9 cellular contexts compared by ENCODE assay signal in genomic region chr10:93438796-93439253, GRCh38.
DNase-seq lines count a peak whose midpoint lies in the region; ATAC-seq and TF ChIP-seq lines count a peak whose summit lies in the region.
"Had no signal": no experiment of that assay in that cellular context is flagged by ENCODE, and none has a peak within 500 bp of the region (broad histone marks: within the 10 kb centered on the region; RNA-seq: fewer than 3 reads in every experiment).

No MANE protein-coding gene starts in this region.

- H3F3A ChIP-seq in MM.1S (ENCODE audit: insufficient read depth, low read length), result no peaks in the 10 kb centered on the region

- H3K36me3 ChIP-seq in muscle layer of duodenum (ENCODE audit: control insufficient read depth in 1 of 2, insufficient read depth in 2 of 2, low read length in 2 of 2), result peaks cover 6 to 20% of the 10 kb centered on the region in 2 donors
- no peaks in the 10 kb centered on the region for H3K36me3 ChIP-seq in MM.1S (replicated peaks; ENCODE audit: insufficient read depth, low read length)

- H4K20me1 ChIP-seq in MM.1S (ENCODE audit: insufficient read depth, low read length), result no peaks in the 10 kb centered on the region

- H3K27me3 ChIP-seq in muscle layer of duodenum (ENCODE audit: low read depth, low read length), result no peaks in the 10 kb centered on the region
- H3K27me3 ChIP-seq in MM.1S (replicated peaks; ENCODE audit: insufficient read depth, low read length), result no peaks in the 10 kb centered on the region

- H3K4me3 ChIP-seq in epithelial cell of esophagus (ENCODE audit: low read length) (no peak overlapping the region), muscle layer of duodenum (ENCODE audit: low read depth in 1 of 2, low read length in 2 of 2) (peak overlapping the region in 1 of 2 donors; percentile 59), MM.1S (ENCODE audit: low read length) (no peak overlapping the region)

- H3K9me2 ChIP-seq in MM.1S (replicated peaks; ENCODE audit: insufficient read depth, low read length), result no peaks in the 10 kb centered on the region

- H2AFZ ChIP-seq in MM.1S (ENCODE audit: low read length), result no peak overlapping the region

- H3K9ac ChIP-seq in MM.1S (ENCODE audit: low read length), result no peak overlapping the region

- H3K27ac ChIP-seq in 22Rv1 (peak overlapping the region; percentile 55), muscle layer of duodenum (ENCODE audit: low read length) (peak overlapping the region; percentile 99), MM.1S (ENCODE audit: low read length) (no peak overlapping the region)

- no peaks in the 10 kb centered on the region for H3K9me3 ChIP-seq in muscle layer of duodenum (ENCODE audit: control insufficient read depth in 1 of 2, low read length in 2 of 2)
- no peaks in the 10 kb centered on the region for H3K9me3 ChIP-seq in MM.1S (replicated peaks; ENCODE audit: insufficient read depth, low read length)

- H3K4me1 ChIP-seq in muscle layer of duodenum (ENCODE audit: control insufficient read depth in 1 of 2, insufficient read depth in 2 of 2, low read length in 2 of 2) (peaks cover 13 to 35% of the 10 kb centered on the region in 2 donors), MM.1S (ENCODE audit: low read length) (no peaks in the 10 kb centered on the region)

- no peak for ATAC-seq in HG02885 (IDR thresholded peaks at IDR 0.05; ENCODE audit: poor library complexity, unreplicated experiment)

- no peaks in the 10 kb centered on the region for H3K79me2 ChIP-seq in MM.1S (ENCODE audit: low read length)

- DNase-seq in NCI-H2029 treated with DMSO at 0.1 percent for 48 hours (lab: John Stamatoyannopoulos, UW), result peak; percentile 70
- peak; percentile 89 for DNase-seq in epithelial cell of esophagus (ENCODE audit: low read depth)
- no peak for DNase-seq in activated effector memory CD4-positive, alpha-beta T cell treated with Interleukin-2 at 50 U/mL for 16 hours
- no peak for DNase-seq in activated gamma-delta T cell treated with Interleukin-2 at 50 U/mL for 16 hours
- no peak for DNase-seq in MM.1S
- DNase-seq: CD4-positive, CD25-positive, alpha-beta regulatory T cell had no signal

- H3K4me2 ChIP-seq in MM.1S (ENCODE audit: low read depth, low read length), result no peak overlapping the region

- no peak for TF ChIP-seq CTCF in 22Rv1 (IDR thresholded peaks at IDR 0.05)
- TF ChIP-seq CTCF in epithelial cell of esophagus (IDR thresholded peaks at IDR 0.05; ENCODE audit: insufficient read depth, low read depth, low read length, missing control alignments), result no peak
- no peak for TF ChIP-seq CTCF in MM.1S (IDR thresholded peaks at IDR 0.05; ENCODE audit: low read length)

Comparison
In these comparisons a context has a peak if more than half of its experiments do, and no peak if none do; other contexts are left out.
1. DNase-seq: peak in NCI-H2029 treated with DMSO at 0.1 percent for 48 hours (single experiment) and epithelial cell of esophagus (single experiment); none in activated effector memory CD4-positive, alpha-beta T cell treated with Interleukin-2 at 50 U/mL for 16 hours (single experiment), activated gamma-delta T cell treated with Interleukin-2 at 50 U/mL for 16 hours (single experiment) and MM.1S (single experiment).